ENCODE assay signal across 27 cellular contexts in genomic region chr6:55089325-55089724, GRCh38.
"Had no signal": no experiment of that assay in that cellular context is flagged by ENCODE, and none has a peak within 500 bp of the region (broad histone marks: within the 10 kb centered on the region; RNA-seq: fewer than 3 reads in every experiment).

No MANE protein-coding gene starts in this region.

- H3K27me3 ChIP-seq: stomach, suprapubic skin, testis, thyroid gland, tibial artery, tibial nerve, transverse colon, upper lobe of left lung, upper lobe of right lung, uterus, vagina had no signal

- H3K4me1 ChIP-seq: stomach, suprapubic skin, testis, thyroid gland, tibial artery, tibial nerve, transverse colon, upper lobe of left lung, upper lobe of right lung, uterus, vagina had no signal

- DNase-seq: stimulated activated CD4-positive, alpha-beta T cell treated with anti-CD3 and anti-CD28 coated beads, Interleukin-2, amount 100 ng/mL, for 48 hours; stimulated activated CD4-positive, alpha-beta T cell treated with anti-CD3 and anti-CD28 coated beads, Interleukin-4, amount 100 ng/mL, for 1 hour; stimulated activated CD4-positive, alpha-beta T cell treated with anti-CD3 and anti-CD28 coated beads, Interleukin-4, amount 100 ng/mL, for 24 hours; stimulated activated CD4-positive, alpha-beta T cell treated with anti-CD3 and anti-CD28 coated beads, Interleukin-4, amount 100 ng/mL, for 4 hours; stimulated activated CD8-positive, alpha-beta memory T cell treated with anti-CD3 and anti-CD28 coated beads, Interleukin-4, amount 100 ng/mL, for 48 hours; stimulated activated naive B cell treated with anti-CD40 and anti-IgM and Interleukin-4, amounts not matched to agents 10 μg/mL and 1 μg/mL and 100 μg/mL, for 72 hours; stimulated activated naive CD4-positive, alpha-beta T cell; stimulated activated naive CD4-positive, alpha-beta T cell treated with Interleukin-2 at 50 U/mL for 16 hours; stimulated activated naive CD8-positive, alpha-beta T cell treated with anti-CD3 and anti-CD28 coated beads, Interleukin-15, amount 100 ng/mL, for 72 hours; stimulated activated naive CD8-positive, alpha-beta T cell treated with anti-CD3 and anti-CD28 coated beads, Interleukin-15, Interleukin-2, amounts not matched to agents 100 U/mL and 50 U/mL, for 24 hours; stomach; substantia nigra; testis; thyroid gland; tibial artery; transverse colon; trophoblast cell; upper lobe of left lung; upper lobe of right lung; uterus had no signal

- H3K27ac ChIP-seq: stomach, suprapubic skin, testis, thoracic aorta, thyroid gland, tibial artery, tibial nerve, transverse colon, upper lobe of left lung, upper lobe of right lung, uterus, vagina had no signal

- H3K36me3 ChIP-seq: stomach, suprapubic skin, thoracic aorta, thyroid gland, tibial artery, tibial nerve, transverse colon, upper lobe of left lung, upper lobe of right lung, uterus, vagina had no signal

- H3K4me3 ChIP-seq: stomach, suprapubic skin, testis, thoracic aorta, thyroid gland, tibial artery, tibial nerve, transverse colon, upper lobe of left lung, upper lobe of right lung, uterus, vagina had no signal

- H3K9me3 ChIP-seq: suprapubic skin, testis, thoracic aorta, thyroid gland, tibial artery, transverse colon, upper lobe of right lung, uterus, vagina had no signal

- FAIRE-seq: urothelium cell line had no signal

- ATAC-seq: stimulated activated effector memory CD8-positive, alpha-beta T cell treated with anti-CD3 and anti-CD28 coated beads, Interleukin-12 subunit alpha, Interleukin-12 subunit beta, amount 100 ng/mL, for 72 hours; stimulated activated memory B cell treated with anti-CD40 and anti-IgM and Interleukin-4, amounts not matched to agents 10 μg/mL and 1 μg/mL and 100 μg/mL, for 72 hours; stimulated activated naive B cell treated with anti-CD40 and anti-IgM and Interleukin-4, amounts not matched to agents 10 μg/mL and 1 μg/mL and 100 μg/mL, for 72 hours; stimulated activated naive CD8-positive, alpha-beta T cell treated with anti-CD3 and anti-CD28 coated beads, Interleukin-15, amount 100 ng/mL, for 72 hours; stimulated activated naive CD8-positive, alpha-beta T cell treated with anti-CD3 and anti-CD28 coated beads, Interleukin-15, Interleukin-2, amounts not matched to agents 100 U/mL and 50 U/mL, for 24 hours; upper lobe of right lung had no signal
